Comparison of ENCODE assay signal across 29 cellular contexts in genomic region chr12:67276469-67276868, GRCh38. TPM values are rescaled to one million over a fixed set of nuclear protein-coding genes. Genes with fewer than 3 reads are reported as not detected.
DNase-seq lines count a peak whose midpoint lies in the region; ATAC-seq, FAIRE-seq and TF ChIP-seq lines count a peak whose summit lies in the region.
"Had no signal": no experiment of that assay in that cellular context is flagged by ENCODE, and none has a peak within 500 bp of the region (broad histone marks: within the 10 kb centered on the region; RNA-seq: fewer than 3 reads in every experiment).

No MANE protein-coding gene starts in this region.

- H3K4me3 Mint-ChIP-seq in Calu3 (ENCODE audit: low read depth, unreplicated experiment) (peak overlapping the region; percentile 45), astrocyte (ENCODE audit: unreplicated experiment) (no peak overlapping the region), nephron progenitor cell (no peak overlapping the region)
- H3K4me3 Mint-ChIP-seq: activated CD4-positive, alpha-beta memory T cell treated with anti-CD3 and anti-CD28 coated beads for 36 hours; CD14-positive monocyte; natural killer cell treated with Interleukin-12 subunit alpha and Interleukin-12 subunit beta and Interleukin-15 and Interleukin-18, amount 100 ng/mL, for 72 hours; stimulated activated memory B cell treated with anti-CD40 and anti-IgM and Interleukin-4, amounts not matched to agents 10 μg/mL and 1 μg/mL and 100 μg/mL, for 72 hours had no signal

- no peak for FAIRE-seq in astrocyte (lab: Jason Lieb, UNC)
- FAIRE-seq: GM12878, H1, HTR-8/SVneo, pancreas had no signal

- no peak for ATAC-seq in GM21360 (IDR thresholded peaks at IDR 0.05; ENCODE audit: unreplicated experiment)
- ATAC-seq: GM12878; natural killer cell treated with Interleukin-12 subunit alpha and Interleukin-12 subunit beta and Interleukin-15 and Interleukin-18, amount 100 ng/mL, for 72 hours; Panc1; pancreas; stimulated activated memory B cell treated with anti-CD40 and anti-IgM and Interleukin-4, amounts not matched to agents 10 μg/mL and 1 μg/mL and 100 μg/mL, for 72 hours had no signal

- intact Hi-C loops in Calu3 (cut with micrococcal nuclease; ENCODE audit: unreplicated experiment): no loop called here

- no TSS peak for BruUV-seq in Calu3 (replicated peaks; lab: Mats Ljungman, UMichigan)

- peaks cover 96% of the 10 kb centered on the region for H4K20me1 ChIP-seq in astrocyte (ENCODE audit: insufficient read depth, low read length)

- H3K9ac ChIP-seq in astrocyte (ENCODE audit: low read length): no peak overlapping the region

- CTCF ChIA-PET in Calu3 (lab: Charles Lee) (no interaction called here), HEK293 (lab: Yijun Ruan, JAX) (no interaction called here)

- no peak for TF ChIP-seq CTCF in Calu3 (IDR thresholded peaks at IDR 0.05; ENCODE audit: unreplicated experiment)
- no peak for TF ChIP-seq CTCF in HEK293 (tag by site-specific recombination; IDR thresholded peaks at IDR 0.05)
- TF ChIP-seq CTCF in astrocyte (IDR thresholded peaks at IDR 0.05; ENCODE audit: insufficient read depth, low read depth, low read length): no peak
- TF ChIP-seq CTCF in nephron progenitor cell (IDR thresholded peaks at IDR 0.05): no peak

- POLR2A ChIA-PET in HEK293 (lab: Yijun Ruan, JAX): no interaction called here

- H3K4me1 Mint-ChIP-seq in Calu3 (ENCODE audit: low read depth, unreplicated experiment) (peaks cover 57% of the 10 kb centered on the region), astrocyte (ENCODE audit: low read depth, unreplicated experiment) (peaks cover 40% of the 10 kb centered on the region), nephron progenitor cell (peaks cover 46% of the 10 kb centered on the region)

- DNase-seq in Calu3 (no peak), astrocyte (ENCODE audit: low read depth) (peak; percentile 8), nephron progenitor cell (no peak), GOT3 (lab: John Stamatoyannopoulos, UW) (no peak), SHP77 treated with DMSO at 0.1 percent for 48 hours (lab: John Stamatoyannopoulos, UW) (no peak), cortex of kidney (lab: John Stamatoyannopoulos, UW) (no peak)
- DNase-seq: activated CD4-positive, alpha-beta memory T cell treated with anti-CD3 and anti-CD28 coated beads for 36 hours; activated CD8-positive, alpha-beta memory T cell treated with anti-CD3 and anti-CD28 coated beads, Interleukin-2, amount 50 U/mL, for 4 hours; cerebellar nuclear complex; effector CD4-positive, alpha-beta T cell; head of caudate nucleus; KBM-7; NCI-H1417 treated with DMSO at 0.1 percent for 48 hours; NCI-H2081; NCI-H2227 treated with DMSO at 0.1 percent for 48 hours; NCI-H69; pancreas; SHP77; stimulated activated CD4-positive, alpha-beta T cell treated with anti-CD3 and anti-CD28 coated beads, Interleukin-4, amount 100 ng/mL, for 4 hours had no signal

- H3K4me1 ChIP-seq in HEK293 (ENCODE audit: control insufficient read depth, insufficient read depth, low read length): peaks cover 54% of the 10 kb centered on the region
- H3K4me1 ChIP-seq in astrocyte (ENCODE audit: insufficient read depth, low read length): peaks cover 10% of the 10 kb centered on the region

- no peaks in the 10 kb centered on the region for H3K27me3 Mint-ChIP-seq in Calu3 (ENCODE audit: unreplicated experiment)
- H3K27me3 Mint-ChIP-seq in astrocyte (ENCODE audit: low read depth, unreplicated experiment): no peaks in the 10 kb centered on the region
- H3K27me3 Mint-ChIP-seq in nephron progenitor cell (ENCODE audit: low read depth, poor library complexity): no peaks in the 10 kb centered on the region
- H3K27me3 Mint-ChIP-seq: activated CD4-positive, alpha-beta memory T cell treated with anti-CD3 and anti-CD28 coated beads for 36 hours; natural killer cell treated with Interleukin-12 subunit alpha and Interleukin-12 subunit beta and Interleukin-15 and Interleukin-18, amount 100 ng/mL, for 72 hours; stimulated activated memory B cell treated with anti-CD40 and anti-IgM and Interleukin-4, amounts not matched to agents 10 μg/mL and 1 μg/mL and 100 μg/mL, for 72 hours had no signal

- H3K4me3 ChIP-seq in HEK293 (ENCODE audit: low read depth, low read length) (no peak overlapping the region), astrocyte (ENCODE audit: insufficient read depth, low read depth, low read length) (no peak overlapping the region)
- H3K4me3 ChIP-seq: GM12878, pancreas, right atrium auricular region had no signal

- H3K4me2 ChIP-seq in astrocyte (ENCODE audit: low read length): no peak overlapping the region

- H3K27me3 ChIP-seq in astrocyte (ENCODE audit: insufficient read depth, low read length): no peaks in the 10 kb centered on the region
- H3K27me3 ChIP-seq: pancreas, right atrium auricular region had no signal

- H2AFZ ChIP-seq in astrocyte (ENCODE audit: low read depth, low read length): no peak overlapping the region

- H3K9me3 Mint-ChIP-seq in Calu3 (ENCODE audit: low read depth, unreplicated experiment) (no peaks in the 10 kb centered on the region), astrocyte (ENCODE audit: unreplicated experiment) (no peaks in the 10 kb centered on the region), nephron progenitor cell (no peaks in the 10 kb centered on the region)
- H3K9me3 Mint-ChIP-seq: activated CD4-positive, alpha-beta memory T cell treated with anti-CD3 and anti-CD28 coated beads for 36 hours; CD14-positive monocyte; natural killer cell treated with Interleukin-12 subunit alpha and Interleukin-12 subunit beta and Interleukin-15 and Interleukin-18, amount 100 ng/mL, for 72 hours; stimulated activated memory B cell treated with anti-CD40 and anti-IgM and Interleukin-4, amounts not matched to agents 10 μg/mL and 1 μg/mL and 100 μg/mL, for 72 hours had no signal

- H3K36me3 ChIP-seq in HEK293 (ENCODE audit: control insufficient read depth in 2 of 2, insufficient read depth in 1 of 2, low read length in 2 of 2) (peaks cover 7 to 13% of the 10 kb centered on the region in 2 experiments), astrocyte (ENCODE audit: insufficient read depth, low read length) (no peaks in the 10 kb centered on the region)
- H3K36me3 ChIP-seq: pancreas, right atrium auricular region had no signal

- H3K9me3 ChIP-seq in HEK293 (ENCODE audit: control insufficient read depth, insufficient read depth, low read depth, low read length) (no peaks in the 10 kb centered on the region), astrocyte (ENCODE audit: insufficient read depth, low read depth, low read length) (no peaks in the 10 kb centered on the region)
- H3K9me3 ChIP-seq: pancreas, right atrium auricular region had no signal

- H3K27ac Mint-ChIP-seq in Calu3 (ENCODE audit: unreplicated experiment) (peak overlapping the region; percentile 74), astrocyte (ENCODE audit: unreplicated experiment) (no peak overlapping the region), nephron progenitor cell (peak overlapping the region; percentile 24)
- H3K27ac Mint-ChIP-seq: activated CD4-positive, alpha-beta memory T cell treated with anti-CD3 and anti-CD28 coated beads for 36 hours; CD14-positive monocyte; stimulated activated memory B cell treated with anti-CD40 and anti-IgM and Interleukin-4, amounts not matched to agents 10 μg/mL and 1 μg/mL and 100 μg/mL, for 72 hours had no signal

- H3K79me2 ChIP-seq in astrocyte (ENCODE audit: insufficient read depth, low read length): peaks cover 99% of the 10 kb centered on the region

- H3K36me3 Mint-ChIP-seq in Calu3 (ENCODE audit: insufficient read depth, unreplicated experiment) (peaks cover 5% of the 10 kb centered on the region), astrocyte (ENCODE audit: low read depth, unreplicated experiment) (no peaks in the 10 kb centered on the region), nephron progenitor cell (ENCODE audit: low read depth) (peaks cover 69% of the 10 kb centered on the region)
- H3K36me3 Mint-ChIP-seq: natural killer cell treated with Interleukin-12 subunit alpha and Interleukin-12 subunit beta and Interleukin-15 and Interleukin-18, amount 100 ng/mL, for 72 hours had no signal

- H3K27ac ChIP-seq in HEK293 (ENCODE audit: extremely low read depth, low read depth, low read length): no peak overlapping the region
- H3K27ac ChIP-seq in astrocyte (ENCODE audit: low read depth, low read length): no peak overlapping the region
- H3K27ac ChIP-seq: pancreas, right atrium auricular region had no signal

TF ChIP-seq in HEK293, 187 proteins besides CTCF, POLR2A, EP300 and RAD21:
- no peak for TF ChIP-seq KLF16 (tag by site-specific recombination; IDR thresholded peaks at IDR 0.05)
- TF ChIP-seq YY1 (tag by site-specific recombination; IDR thresholded peaks at IDR 0.05): no peak
- TF ChIP-seq ZNF664 (tag by site-specific recombination; IDR thresholded peaks at IDR 0.05): peak; percentile 82

RNA-seq across cellular contexts. Expression of gene CAND1, which starts 7.3 kb away (rescaled TPM):
- total RNA-seq in Calu3 (2022) (182 and 197 TPM in 2 replicates), astrocyte (176 and 185 TPM in 2 replicates)
